Comparison of ENCODE assay signal across 1 cellular context in genomic region chr7:725223-726005, GRCh38.
TF ChIP-seq lines count a peak whose summit lies in the region.

No MANE protein-coding gene starts in this region.

TF ChIP-seq in SK-N-SH, 30 proteins besides CTCF, POLR2A, EP300 and RAD21 (continued from another document):
- TF ChIP-seq, protein P1, sequence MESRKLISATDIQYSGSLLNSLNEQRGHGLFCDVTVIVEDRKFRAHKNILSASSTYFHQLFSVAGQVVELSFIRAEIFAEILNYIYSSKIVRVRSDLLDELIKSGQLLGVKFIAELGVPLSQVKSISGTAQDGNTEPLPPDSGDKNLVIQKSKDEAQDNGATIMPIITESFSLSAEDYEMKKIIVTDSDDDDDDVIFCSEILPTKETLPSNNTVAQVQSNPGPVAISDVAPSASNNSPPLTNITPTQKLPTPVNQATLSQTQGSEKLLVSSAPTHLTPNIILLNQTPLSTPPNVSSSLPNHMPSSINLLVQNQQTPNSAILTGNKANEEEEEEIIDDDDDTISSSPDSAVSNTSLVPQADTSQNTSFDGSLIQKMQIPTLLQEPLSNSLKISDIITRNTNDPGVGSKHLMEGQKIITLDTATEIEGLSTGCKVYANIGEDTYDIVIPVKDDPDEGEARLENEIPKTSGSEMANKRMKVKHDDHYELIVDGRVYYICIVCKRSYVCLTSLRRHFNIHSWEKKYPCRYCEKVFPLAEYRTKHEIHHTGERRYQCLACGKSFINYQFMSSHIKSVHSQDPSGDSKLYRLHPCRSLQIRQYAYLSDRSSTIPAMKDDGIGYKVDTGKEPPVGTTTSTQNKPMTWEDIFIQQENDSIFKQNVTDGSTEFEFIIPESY (IDR thresholded peaks at IDR 0.05; ENCODE audit: borderline replicate concordance, low read depth), result no peak
- TF ChIP-seq CHD2 (IDR thresholded peaks at IDR 0.05; ENCODE audit: low read length, partially characterized antibody) (no peak), RFX5 (IDR thresholded peaks at IDR 0.05; ENCODE audit: low read length) (no peak), SMC3 (IDR thresholded peaks at IDR 0.05; ENCODE audit: low read depth, low read length) (no peak), TEAD4 (IDR thresholded peaks at IDR 0.05; ENCODE audit: borderline replicate concordance, insufficient read depth) (no peak), RCOR1 (IDR thresholded peaks at IDR 0.05; ENCODE audit: low read length) (no peak)
